12 cellular contexts compared by ENCODE assay signal in the genomic region with DNA sequence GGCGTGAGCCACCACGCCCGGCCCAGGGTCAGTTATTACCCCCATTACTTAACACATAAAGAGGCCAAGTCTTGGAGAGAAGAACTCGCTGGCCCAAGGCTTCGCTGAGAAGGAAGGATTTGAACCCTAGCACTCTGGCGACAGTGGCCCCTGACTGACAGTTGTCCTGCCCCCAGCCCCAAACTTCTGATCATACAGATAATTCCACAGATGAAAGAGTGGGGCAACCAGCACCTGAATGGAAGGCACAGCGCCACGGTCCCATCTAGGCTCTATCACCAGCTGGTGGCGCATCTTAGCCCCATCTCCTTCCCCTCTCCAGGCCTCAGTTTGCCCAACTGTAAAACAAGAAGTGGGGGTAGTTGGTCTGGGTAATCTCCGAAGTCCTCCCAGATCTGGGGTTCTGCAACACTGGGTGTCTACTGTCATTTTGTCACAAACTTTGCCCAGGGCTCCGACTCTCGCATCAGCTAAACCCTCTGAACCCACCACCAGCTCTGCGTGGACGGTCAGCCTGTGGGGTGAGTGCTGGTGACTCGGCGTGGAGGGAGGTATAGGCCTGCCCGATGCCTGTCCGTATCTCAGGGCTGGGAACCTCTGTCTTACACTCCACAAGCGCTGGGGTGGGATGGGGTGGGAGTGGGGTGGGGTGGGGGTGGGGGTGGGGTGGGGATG.
DNase-seq lines count a peak whose midpoint lies in the region; ATAC-seq, FAIRE-seq and TF ChIP-seq lines count a peak whose summit lies in the region.
"Had no signal": no experiment of that assay in that cellular context is flagged by ENCODE, and none has a peak within 500 bp of the region (broad histone marks: within the 10 kb centered on the region; RNA-seq: fewer than 3 reads in every experiment).

No MANE protein-coding gene starts in this region.

- H3K27ac Mint-ChIP-seq in natural killer cell: peak overlapping the region; percentile 80 to 99
- peak overlapping the region in 1 of 2 donors; percentile 74 for H3K27ac Mint-ChIP-seq in natural killer cell treated with Interleukin-12 subunit alpha and Interleukin-12 subunit beta and Interleukin-15 and Interleukin-18, amount 100 ng/mL, for 72 hours
- H3K27ac Mint-ChIP-seq in osteocyte (ENCODE audit: unreplicated experiment): peak overlapping the region; percentile 10

- TF ChIP-seq CTCF in natural killer cell (IDR thresholded peaks at IDR 0.05): no peak
- no peak for TF ChIP-seq CTCF in left ventricle myocardium inferior (IDR thresholded peaks at IDR 0.05; ENCODE audit: borderline replicate concordance)
- no peak for TF ChIP-seq CTCF in osteocyte (IDR thresholded peaks at IDR 0.05)

- no peaks in the 10 kb centered on the region for H3K36me3 Mint-ChIP-seq in natural killer cell
- H3K36me3 Mint-ChIP-seq in natural killer cell treated with Interleukin-12 subunit alpha and Interleukin-12 subunit beta and Interleukin-15 and Interleukin-18, amount 100 ng/mL, for 72 hours: peaks cover 12% of the 10 kb centered on the region
- H3K36me3 Mint-ChIP-seq in osteocyte (ENCODE audit: unreplicated experiment): no peaks in the 10 kb centered on the region

- 96 to 98% methylated on average over 19 of the region's 19 CpGs for WGBS in aorta, 2 donors

- H3K4me1 ChIP-seq in left ventricle myocardium inferior (peaks cover 43% of the 10 kb centered on the region), aorta (ENCODE audit: control insufficient read depth in 1 of 2, insufficient read depth in 2 of 2, low read length in 2 of 2) (peaks cover 0 to 3% of the 10 kb centered on the region in 2 donors)

- H3K27ac ChIP-seq in left ventricle myocardium inferior (replicated peaks) (peak overlapping the region; percentile 100), aorta (ENCODE audit: low read depth in 1 of 2, low read length in 2 of 2) (peak overlapping the region; percentile 55 to 98)

- peaks cover 0 to 7% of the 10 kb centered on the region in 2 donors for H3K27me3 Mint-ChIP-seq in natural killer cell (ENCODE audit: low read depth in 2 of 2)
- no peaks in the 10 kb centered on the region for H3K27me3 Mint-ChIP-seq in natural killer cell treated with Interleukin-12 subunit alpha and Interleukin-12 subunit beta and Interleukin-15 and Interleukin-18, amount 100 ng/mL, for 72 hours
- no peaks in the 10 kb centered on the region for H3K27me3 Mint-ChIP-seq in osteocyte (ENCODE audit: unreplicated experiment)

- H3K4me1 Mint-ChIP-seq in natural killer cell (peaks cover 17 to 47% of the 10 kb centered on the region in 2 donors), osteocyte (ENCODE audit: unreplicated experiment) (peaks cover 19% of the 10 kb centered on the region)
- peaks cover 17 to 21% of the 10 kb centered on the region in 2 donors for H3K4me1 Mint-ChIP-seq in natural killer cell treated with Interleukin-12 subunit alpha and Interleukin-12 subunit beta and Interleukin-15 and Interleukin-18, amount 100 ng/mL, for 72 hours (ENCODE audit: low read depth in 2 of 2)

- ATAC-seq in natural killer cell (no peak), aorta (ENCODE audit: low FRiP score) (no peak)
- no peak for ATAC-seq in natural killer cell treated with Interleukin-12 subunit alpha and Interleukin-12 subunit beta and Interleukin-15 and Interleukin-18, amount 100 ng/mL, for 72 hours
- ATAC-seq: activated CD8-positive, alpha-beta T cell treated with anti-CD3 and anti-CD28 coated beads, Interleukin-2, amount 10 ng/mL, durations not matched to agents 7 days and 5 days had no signal

- intact Hi-C loops in natural killer cell (cut with micrococcal nuclease) (loop anchor here (2.0 kb wide), 2 partner anchors 77 to 199 kb away; no protein-coding TSS in a partner anchor), left ventricle myocardium inferior (cut with micrococcal nuclease) (no loop called here), aorta (cut with DNase I) (loop anchor here (1.0 to 5.0 kb wide), 3 partner anchors 58 to 77 kb away; no protein-coding TSS in a partner anchor)

- H3K36me3 ChIP-seq in left ventricle myocardium inferior: no peaks in the 10 kb centered on the region
- H3K36me3 ChIP-seq in aorta (ENCODE audit: control insufficient read depth in 1 of 2, insufficient read depth in 2 of 2, low read length in 1 of 2): no peaks in the 10 kb centered on the region
- H3K36me3 ChIP-seq: adrenal gland had no signal

- no peak for FAIRE-seq in GM19239 (lab: Jason Lieb, UNC)
- FAIRE-seq: GM18507 had no signal

- H3K27me3 ChIP-seq in left ventricle myocardium inferior (ENCODE audit: low read depth) (no peaks in the 10 kb centered on the region), aorta (ENCODE audit: control insufficient read depth in 1 of 2, insufficient read depth in 2 of 2, low read length in 1 of 2) (no peaks in the 10 kb centered on the region)
- H3K27me3 ChIP-seq: adrenal gland had no signal

- H3K4me3 ChIP-seq in left ventricle myocardium inferior: no peak overlapping the region
- H3K4me3 ChIP-seq in aorta (ENCODE audit: low read length in 2 of 2): no peak overlapping the region
- H3K4me3 ChIP-seq: adrenal gland had no signal

- H3K9me3 Mint-ChIP-seq in natural killer cell: peaks cover 6 to 9% of the 10 kb centered on the region in 2 donors
- H3K9me3 Mint-ChIP-seq in natural killer cell treated with Interleukin-12 subunit alpha and Interleukin-12 subunit beta and Interleukin-15 and Interleukin-18, amount 100 ng/mL, for 72 hours: peaks cover 10% of the 10 kb centered on the region
- H3K9me3 Mint-ChIP-seq in osteocyte (ENCODE audit: unreplicated experiment): no peaks in the 10 kb centered on the region

- H3K4me3 Mint-ChIP-seq in natural killer cell: peak overlapping the region; percentile 50
- H3K4me3 Mint-ChIP-seq in natural killer cell treated with Interleukin-12 subunit alpha and Interleukin-12 subunit beta and Interleukin-15 and Interleukin-18, amount 100 ng/mL, for 72 hours: no peak overlapping the region
- H3K4me3 Mint-ChIP-seq in osteocyte (ENCODE audit: unreplicated experiment): no peak overlapping the region

- H3K9me3 ChIP-seq in left ventricle myocardium inferior (replicated peaks) (no peaks in the 10 kb centered on the region), aorta (ENCODE audit: control insufficient read depth, low read length) (no peaks in the 10 kb centered on the region)
- H3K9me3 ChIP-seq: adrenal gland had no signal

- DNase-seq in natural killer cell: no peak
- no peak for DNase-seq in natural killer cell treated with Interleukin-12 subunit alpha and Interleukin-12 subunit beta and Interleukin-15 and Interleukin-18, amount 100 ng/mL, for 72 hours (ENCODE audit: low spot score)
- DNase-seq in left ventricle myocardium inferior: no peak
- no peak for DNase-seq in osteocyte (ENCODE audit: extremely low spot score, unreplicated experiment)
- DNase-seq in aorta: peak; percentile 45 to 62
- DNase-seq in GM19239 (ENCODE audit: insufficient read length, low spot score): no peak
- no peak for DNase-seq in foreskin melanocyte
- no peak for DNase-seq in AG08395 (ENCODE audit: low spot score)
- DNase-seq: activated CD8-positive, alpha-beta T cell treated with anti-CD3 and anti-CD28 coated beads, Interleukin-2, amount 10 ng/mL, durations not matched to agents 7 days and 5 days; adrenal gland; NCI-H2171 treated with DMSO at 0.1 percent for 48 hours had no signal

Comparison
In these comparisons a context has a peak if more than half of its experiments do, and no peak if none do; other contexts are left out.
1. DNase-seq: peak in aorta (2 of 2); none in natural killer cell (single experiment), natural killer cell treated with Interleukin-12 subunit alpha and Interleukin-12 subunit beta and Interleukin-15 and Interleukin-18, amount 100 ng/mL, for 72 hours (single experiment), left ventricle myocardium inferior (single experiment), osteocyte (single experiment), GM19239 (single experiment), foreskin melanocyte (single experiment) and AG08395 (single experiment).